ENCODE assay signal across 23 cellular contexts in the genomic region with DNA sequence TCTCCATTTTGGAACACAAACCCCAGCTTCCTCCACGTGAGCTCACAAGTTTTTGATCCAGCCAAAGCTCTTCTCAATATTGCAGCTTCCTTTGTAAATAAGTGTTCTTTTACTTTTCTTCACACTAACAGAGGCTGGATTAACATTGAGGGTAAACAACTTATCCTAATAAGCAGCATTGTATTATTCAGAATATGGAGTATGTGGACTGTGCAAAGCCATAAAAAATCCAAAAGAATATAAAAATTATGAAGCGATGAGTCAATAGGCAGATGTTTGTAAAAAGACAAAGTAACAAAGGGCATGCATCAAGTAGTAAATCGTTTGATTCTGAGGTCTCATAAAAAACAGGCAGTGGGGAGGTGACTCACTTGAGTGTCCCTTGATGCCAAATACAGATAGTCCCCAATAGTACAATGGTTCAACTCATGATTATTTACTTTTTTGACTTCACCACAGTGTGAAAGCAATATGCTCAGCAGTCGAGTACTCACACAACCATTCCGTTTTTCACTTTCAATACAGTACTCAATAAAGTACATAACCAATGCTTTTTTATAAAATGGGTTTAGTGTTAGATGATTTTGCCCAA. TPM values are rescaled to one million over a fixed set of nuclear protein-coding genes. Genes with fewer than 3 reads are reported as not detected.
A peak's percentile ranks its signal among the peaks of the same experiment; 100 is the strongest.
DNase-seq lines count a peak whose midpoint lies in the region; ATAC-seq and TF ChIP-seq lines count a peak whose summit lies in the region.
"Had no signal": no experiment of that assay in that cellular context is flagged by ENCODE, and none has a peak within 500 bp of the region (broad histone marks: within the 10 kb centered on the region; RNA-seq: fewer than 3 reads in every experiment).

No MANE protein-coding gene starts in this region.

- ATAC-seq in PC-3 (peak; percentile 94), left colon (peak; percentile 41), GM19035 (IDR thresholded peaks at IDR 0.05; ENCODE audit: unreplicated experiment) (no peak), GM18511 (IDR thresholded peaks at IDR 0.05; ENCODE audit: unreplicated experiment) (no peak)
- ATAC-seq: esophagus mucosa; natural killer cell treated with Interleukin-12 subunit alpha and Interleukin-12 subunit beta and Interleukin-15 and Interleukin-18, amount 100 ng/mL, for 72 hours; upper lobe of right lung had no signal

- POLR2A ChIA-PET in PC-3 (lab: Charles Lee; ENCODE audit: unreplicated experiment), result interaction anchor here (0.6 kb wide), 1 partner anchor 331 kb away, joined by 3 read pairs; no protein-coding TSS in a partner anchor

- H3K79me2 ChIP-seq in PC-3 (ENCODE audit: low read length), result no peaks in the 10 kb centered on the region

- H3K4me3 Mint-ChIP-seq in endothelial cell (ENCODE audit: unreplicated experiment), result no peak overlapping the region
- H3K4me3 Mint-ChIP-seq: B cell; natural killer cell treated with Interleukin-12 subunit alpha and Interleukin-12 subunit beta and Interleukin-15 and Interleukin-18, amount 100 ng/mL, for 72 hours had no signal

- H3K4me3 ChIP-seq in PC-3 (ENCODE audit: low read length), result peak overlapping the region; percentile 50
- H3K4me3 ChIP-seq: skin epidermis, upper lobe of right lung had no signal

- H3F3A ChIP-seq in PC-3 (ENCODE audit: low read length, unreplicated experiment), result peaks cover 8% of the 10 kb centered on the region

- no peaks in the 10 kb centered on the region for H3K9me3 ChIP-seq in PC-3 (ENCODE audit: low read length)
- H3K9me3 ChIP-seq: upper lobe of right lung had no signal

- H3K27ac ChIP-seq in PC-3 (ENCODE audit: low read length), result peak overlapping the region; percentile 98
- H3K27ac ChIP-seq: skin epidermis, upper lobe of right lung had no signal

- no peaks in the 10 kb centered on the region for H4K20me1 ChIP-seq in PC-3 (ENCODE audit: low read length)

- peak overlapping the region; percentile 84 for H3K4me2 ChIP-seq in PC-3 (ENCODE audit: low read length)

- H2AFZ ChIP-seq in PC-3 (ENCODE audit: low read length), result peak overlapping the region; percentile 25; the same call in 1 of the 2 replicates

- no TSS peak for BruUV-seq in PC-3 (replicated peaks; lab: Mats Ljungman, UMichigan)

- no peak overlapping the region for H3K27ac Mint-ChIP-seq in endothelial cell (ENCODE audit: unreplicated experiment)
- H3K27ac Mint-ChIP-seq: B cell; natural killer cell treated with Interleukin-12 subunit alpha and Interleukin-12 subunit beta and Interleukin-15 and Interleukin-18, amount 100 ng/mL, for 72 hours had no signal

- H3K27me3 Mint-ChIP-seq in endothelial cell (ENCODE audit: unreplicated experiment), result no peaks in the 10 kb centered on the region

- H3K36me3 ChIP-seq in PC-3 (ENCODE audit: low read depth, low read length), result no peaks in the 10 kb centered on the region
- H3K36me3 ChIP-seq: upper lobe of right lung had no signal

- no peaks in the 10 kb centered on the region for H3K4me1 Mint-ChIP-seq in endothelial cell (ENCODE audit: unreplicated experiment)
- H3K4me1 Mint-ChIP-seq: B cell had no signal

- intact Hi-C loops in PC-3 (cut with micrococcal nuclease) (loop anchor here (5.0 kb wide), 1 partner anchor 36 kb away; no protein-coding TSS in a partner anchor), left colon (cut with DNase I, micrococcal nuclease) (no loop called here)

- H3K4me1 ChIP-seq in PC-3 (ENCODE audit: insufficient read depth, low read length), result peaks cover 35% of the 10 kb centered on the region
- H3K4me1 ChIP-seq: upper lobe of right lung had no signal

- H3K27me3 ChIP-seq in PC-3 (ENCODE audit: low read length), result no peaks in the 10 kb centered on the region
- H3K27me3 ChIP-seq: upper lobe of right lung had no signal

- H3K9me3 Mint-ChIP-seq in endothelial cell (ENCODE audit: unreplicated experiment), result no peaks in the 10 kb centered on the region
- H3K9me3 Mint-ChIP-seq: natural killer cell treated with Interleukin-12 subunit alpha and Interleukin-12 subunit beta and Interleukin-15 and Interleukin-18, amount 100 ng/mL, for 72 hours had no signal

- TF ChIP-seq CTCF in PC-3 (conservative IDR thresholded peaks at IDR 0.05; ENCODE audit: low read depth, low read length) (no peak), endothelial cell (IDR thresholded peaks at IDR 0.05; ENCODE audit: unreplicated experiment) (no peak)

- no peaks in the 10 kb centered on the region for H3K36me3 Mint-ChIP-seq in endothelial cell (ENCODE audit: low read depth, unreplicated experiment)
- H3K36me3 Mint-ChIP-seq: natural killer cell treated with Interleukin-12 subunit alpha and Interleukin-12 subunit beta and Interleukin-15 and Interleukin-18, amount 100 ng/mL, for 72 hours had no signal

- peak overlapping the region; percentile 75 for H3K9ac ChIP-seq in PC-3 (ENCODE audit: low read length)

- DNase-seq in EL (peak; percentile 25), HT-29 (ENCODE audit: low spot score) (peak; percentile 73), PC-3 (peak; percentile 96), left colon (no peak), endothelial cell (ENCODE audit: low spot score) (no peak)
- no peak for DNase-seq in activated CD4-positive, alpha-beta T cell treated with anti-CD3 and anti-CD28 coated beads for 1 hour
- DNase-seq: activated CD4-positive, alpha-beta T cell treated with anti-CD3 and anti-CD28 coated beads, Interleukin-2, amount 50 U/mL, for 1 hour; activated CD8-positive, alpha-beta memory T cell treated with anti-CD3 and anti-CD28 coated beads, Interleukin-2, amount 50 U/mL, for 4 hours; activated naive CD4-positive, alpha-beta T cell; amniotic stem cell; glutamatergic neuron; NCI-H1436; posterior cingulate gyrus; stimulated activated CD4-positive, alpha-beta T cell treated with anti-CD3 and anti-CD28 coated beads, Interleukin-2, amount 100 ng/mL, for 48 hours; SW 1271; upper lobe of right lung had no signal

- CTCF ChIA-PET in PC-3 (lab: Charles Lee), result interaction anchor here (0.6 to 0.9 kb wide), 2 partner anchors 110 to 550 kb away, joined by 3 to 4 read pairs; no protein-coding TSS in a partner anchor

- H3K9me2 ChIP-seq in PC-3 (replicated peaks; ENCODE audit: low read length), result no peaks in the 10 kb centered on the region

RNA-seq across cellular contexts. Expression of gene KCNK10, which starts 23.1 kb away (rescaled TPM):
- not detected in 2 replicates for total RNA-seq in HT-29 (2014; rRNA removed; shearing (Covaris generic))
- total RNA-seq in PC-3 (2014; rRNA removed) (1.2 TPM in 1 of 2 replicates, not detected in the other), left colon (1 to 10 TPM; 2.4 to 5.4 TPM), endothelial cell (ENCODE audit: unreplicated experiment) (2.3 TPM)
- total RNA-seq: cardiac septum; natural killer cell treated with Interleukin-12 subunit alpha and Interleukin-12 subunit beta and Interleukin-15 and Interleukin-18, amount 100 ng/mL, for 72 hours had no signal

RNA-seq across cellular contexts. Expression of gene SPATA7, which starts 39.3 kb away (rescaled TPM):
- 2.3 and 4.0 TPM in 2 replicates for total RNA-seq in HT-29 (2014; rRNA removed; shearing (Covaris generic))
- total RNA-seq in PC-3 (2014; rRNA removed) (2.8 and 3.9 TPM in 2 replicates), left colon (1 to 10 TPM; 4.6 to 7.6 TPM), endothelial cell (ENCODE audit: unreplicated experiment) (39.3 TPM)

Comparison
In these comparisons a context has a peak if more than half of its experiments do, and no peak if none do; other contexts are left out.
1. DNase-seq: peak in EL (single experiment), HT-29 (single experiment) and PC-3 (single experiment); none in left colon (0 of 2), endothelial cell (single experiment) and activated CD4-positive, alpha-beta T cell treated with anti-CD3 and anti-CD28 coated beads for 1 hour (single experiment).
2. ATAC-seq: peak in PC-3 (single experiment) and left colon (single experiment); none in GM19035 (single experiment) and GM18511 (single experiment).